In genomic region chr4:119672086-119672485, GRCh38 we compare ENCODE assay signal across 18 cellular contexts. TPM values are rescaled to one million over a fixed set of nuclear protein-coding genes. Genes with fewer than 3 reads are reported as not detected.
DNase-seq lines count a peak whose midpoint lies in the region; ATAC-seq and TF ChIP-seq lines count a peak whose summit lies in the region.
"Had no signal": no experiment of that assay in that cellular context is flagged by ENCODE, and none has a peak within 500 bp of the region (broad histone marks: within the 10 kb centered on the region; RNA-seq: fewer than 3 reads in every experiment).

No MANE protein-coding gene starts in this region.

- H3F3A ChIP-seq in GM23338 (replicated peaks; ENCODE audit: low read depth), result no peaks in the 10 kb centered on the region

- H3K4me1 ChIP-seq in GM23338 (ENCODE audit: insufficient read depth) (peaks cover 18% of the 10 kb centered on the region), mesendoderm (ENCODE audit: control insufficient read depth, low read depth, low read length) (no peaks in the 10 kb centered on the region)
- H3K4me1 ChIP-seq: BLaER1 had no signal

- no CpG with 5 or more reads among the region's 2 CpGs for WGBS in mesendoderm (ENCODE audit: extremely low coverage, insufficient coverage, low lambda C conversion rate)

- no peak overlapping the region for H4K5ac ChIP-seq in mesendoderm (ENCODE audit: low read length)

- in situ Hi-C loops in SK-MEL-5 (cut with HindIII; ENCODE audit: low pct_unique_long_range_greater_than_20kb, low sequenced_read_pairs), result no loop called here

- no peak overlapping the region for H3K4me3 Mint-ChIP-seq in GM23338
- H3K4me3 Mint-ChIP-seq in neural crest cell, result no peak overlapping the region
- H3K4me3 Mint-ChIP-seq: B cell; CD4-positive, CD25-positive, alpha-beta regulatory T cell; CD8-positive, alpha-beta T cell had no signal

- H2AK5ac ChIP-seq in mesendoderm (ENCODE audit: low read length), result no peak overlapping the region

- H3K79me2 ChIP-seq in GM23338 (replicated peaks; ENCODE audit: insufficient read depth) (no peaks in the 10 kb centered on the region), mesendoderm (ENCODE audit: control insufficient read depth, insufficient read depth, low read length) (no peaks in the 10 kb centered on the region)

- H3K36me3 ChIP-seq in GM23338 (ENCODE audit: insufficient read depth) (no peaks in the 10 kb centered on the region), mesendoderm (ENCODE audit: control insufficient read depth, insufficient read depth, low read length) (no peaks in the 10 kb centered on the region)
- H3K36me3 ChIP-seq: BLaER1 had no signal

- no peak overlapping the region for H3K9ac ChIP-seq in mesendoderm (ENCODE audit: low read length)
- H3K9ac ChIP-seq: BLaER1 had no signal

- H3K9me2 ChIP-seq in GM23338 (ENCODE audit: insufficient read depth), result no peaks in the 10 kb centered on the region

- DNase-seq in GM23338 (ENCODE audit: low spot score), result no peak
- peak; percentile 37 for DNase-seq in M059J (ENCODE audit: low read depth)
- peak; percentile 59 for DNase-seq in SK-MEL-5 (ENCODE audit: low read depth, low spot score)
- no peak for DNase-seq in neural crest cell (ENCODE audit: low read depth, low spot score)
- no peak for DNase-seq in stimulated activated CD4-positive, alpha-beta T cell treated with anti-CD3 and anti-CD28 coated beads, Interleukin-2, amount 100 ng/mL, for 24 hours
- no peak for DNase-seq in mesendoderm
- DNase-seq in activated CD8-positive, alpha-beta memory T cell treated with anti-CD3 and anti-CD28 coated beads, Interleukin-2, amount 50 U/mL, for 48 hours, result no peak
- DNase-seq: Caco-2; CD4-positive, CD25-positive, alpha-beta regulatory T cell; CD8-positive, alpha-beta T cell; DMS153; DND-41; HCEC 1CT had no signal

- no peak overlapping the region for H3K56ac ChIP-seq in mesendoderm (ENCODE audit: low read length)

- no peaks in the 10 kb centered on the region for H3K9me3 Mint-ChIP-seq in GM23338
- H3K9me3 Mint-ChIP-seq in neural crest cell, result peaks cover 3% of the 10 kb centered on the region
- H3K9me3 Mint-ChIP-seq: CD8-positive, alpha-beta T cell had no signal

- H3K18ac ChIP-seq in mesendoderm (ENCODE audit: low read length), result no peak overlapping the region

- no peak overlapping the region for H2BK120ac ChIP-seq in mesendoderm (ENCODE audit: low read depth, low read length)

- H3K27ac Mint-ChIP-seq in GM23338 (peak overlapping the region; percentile 93), neural crest cell (ENCODE audit: unreplicated experiment) (peak overlapping the region; percentile 35)
- H3K27ac Mint-ChIP-seq: B cell; CD4-positive, CD25-positive, alpha-beta regulatory T cell; CD8-positive, alpha-beta T cell had no signal

- no peak overlapping the region for H2BK5ac ChIP-seq in mesendoderm (ENCODE audit: low read length)

- no peak overlapping the region for H3K23ac ChIP-seq in mesendoderm (ENCODE audit: low read length)

- H3K4me2 ChIP-seq in GM23338 (no peak overlapping the region), mesendoderm (ENCODE audit: low read length) (no peak overlapping the region)
- H3K4me2 ChIP-seq: BLaER1 had no signal

- no peak overlapping the region for H2BK15ac ChIP-seq in mesendoderm (replicated peaks; ENCODE audit: low read depth)

- no peak overlapping the region for H3K4ac ChIP-seq in mesendoderm (ENCODE audit: low read depth, low read length)

- H4K20me1 ChIP-seq in GM23338 (replicated peaks; ENCODE audit: insufficient read depth), result no peaks in the 10 kb centered on the region
- H4K20me1 ChIP-seq: BLaER1 had no signal

- H3K4me3 ChIP-seq in GM23338 (no peak overlapping the region), mesendoderm (ENCODE audit: low read length) (no peak overlapping the region)
- H3K4me3 ChIP-seq: BLaER1 had no signal

- TF ChIP-seq CTCF in GM23338 (conservative IDR thresholded peaks at IDR 0.05; ENCODE audit: low read depth in 2 of 2) (no peak), neural crest cell (conservative IDR thresholded peaks at IDR 0.05) (no peak)

- H2AFZ ChIP-seq in GM23338, result no peak overlapping the region

- no peaks in the 10 kb centered on the region for H3K36me3 Mint-ChIP-seq in GM23338 (ENCODE audit: low read depth)
- H3K36me3 Mint-ChIP-seq in neural crest cell (ENCODE audit: low read depth), result no peaks in the 10 kb centered on the region
- H3K36me3 Mint-ChIP-seq: CD4-positive, CD25-positive, alpha-beta regulatory T cell; CD8-positive, alpha-beta T cell had no signal

- H3K27me3 ChIP-seq in GM23338 (ENCODE audit: insufficient read depth) (no peaks in the 10 kb centered on the region), mesendoderm (ENCODE audit: insufficient read depth, low read length, poor library complexity) (no peaks in the 10 kb centered on the region)
- H3K27me3 ChIP-seq: BLaER1 had no signal

- H3K4me1 Mint-ChIP-seq in GM23338 (peaks cover 29% of the 10 kb centered on the region; the same call in 2 of the 3 replicates), neural crest cell (peaks cover 13% of the 10 kb centered on the region)
- H3K4me1 Mint-ChIP-seq: B cell; CD4-positive, CD25-positive, alpha-beta regulatory T cell had no signal

- H3K79me1 ChIP-seq in mesendoderm (ENCODE audit: low read length), result no peaks in the 10 kb centered on the region

- ATAC-seq in GM23338 (no peak), HG02759 (IDR thresholded peaks at IDR 0.05; ENCODE audit: unreplicated experiment) (no peak)
- ATAC-seq: CD8-positive, alpha-beta T cell had no signal

- H3K27ac ChIP-seq in GM23338 (ENCODE audit: low read depth) (no peak overlapping the region), mesendoderm (ENCODE audit: low read depth, low read length) (no peak overlapping the region)
- H3K27ac ChIP-seq: 22Rv1, BLaER1, C4-2B had no signal

- H3K27me3 Mint-ChIP-seq in GM23338 (ENCODE audit: insufficient read depth, low read depth, poor library complexity) (no peaks in the 10 kb centered on the region), neural crest cell (ENCODE audit: low read depth) (no peaks in the 10 kb centered on the region)
- H3K27me3 Mint-ChIP-seq: B cell had no signal

- H4K8ac ChIP-seq in mesendoderm (ENCODE audit: low read depth, low read length), result no peak overlapping the region

TF ChIP-seq in GM23338, 12 proteins besides CTCF, POLR2A, EP300 and RAD21 (continues in another document):
- TF ChIP-seq STAT1 (IDR thresholded peaks at IDR 0.05; ENCODE audit: unreplicated experiment) (no peak), POLR2AphosphoS5 (IDR thresholded peaks at IDR 0.05; ENCODE audit: low read depth) (no peak), ZNF331 (CRISPR knock-in tag; IDR thresholded peaks at IDR 0.05; ENCODE audit: low read depth) (no peak), CREB1 (CRISPR knock-in tag; IDR thresholded peaks at IDR 0.05; ENCODE audit: low read depth) (no peak), NANOG (IDR thresholded peaks at IDR 0.05; ENCODE audit: borderline replicate concordance) (no peak), REST (IDR thresholded peaks at IDR 0.05; ENCODE audit: unreplicated experiment) (no peak), ZNF114 (CRISPR knock-in tag; IDR thresholded peaks at IDR 0.05) (no peak)

RNA-seq across cellular contexts. Expression of gene PDE5A, which starts 43.5 kb away (rescaled TPM):
- total RNA-seq in GM23338 (2014; rRNA removed; shearing (Covaris generic)), result 20.2 and 22.6 TPM in 2 replicates
- 12.1 and 15.0 TPM in 2 replicates for polyA plus RNA-seq in GM23338 (2016; fragmentation: Nextera tagmentation; extraction: Ambion mirVana)
- 42.0 and 51.5 TPM in 2 replicates for total RNA-seq in M059J (2014; rRNA removed; shearing (Covaris generic))
- total RNA-seq in SK-MEL-5 (2014; rRNA removed; shearing (Covaris generic)), result 7.9 and 8.2 TPM in 2 replicates
- 2.1 and 3.1 TPM in 2 replicates for polyA plus RNA-seq in SK-MEL-5 (2015; cell fraction: cytosol; rRNA removed)
- 4.6 and 10.0 TPM in 2 replicates for polyA plus RNA-seq in SK-MEL-5 (2015; cell fraction: nucleus; rRNA removed)
- total RNA-seq in neural crest cell, result 13.9 and 15.4 TPM in 2 replicates
- polyA plus RNA-seq in mesendoderm (2013, experiment 1 of 2), result 10.5 TPM
- 9.2 TPM for polyA plus RNA-seq in mesendoderm (2013, experiment 2 of 2)

Comparison
In these comparisons a context has a peak if more than half of its experiments do, and no peak if none do; other contexts are left out.
1. DNase-seq: peak in M059J (single experiment) and SK-MEL-5 (single experiment); none in GM23338 (single experiment), neural crest cell (single experiment), stimulated activated CD4-positive, alpha-beta T cell treated with anti-CD3 and anti-CD28 coated beads, Interleukin-2, amount 100 ng/mL, for 24 hours (0 of 2), mesendoderm (single experiment) and activated CD8-positive, alpha-beta memory T cell treated with anti-CD3 and anti-CD28 coated beads, Interleukin-2, amount 50 U/mL, for 48 hours (single experiment).